In genomic region chr18:58556333-58557012, GRCh38 we compare ENCODE assay signal across 11 cellular contexts.
DNase-seq lines count a peak whose midpoint lies in the region; ATAC-seq and TF ChIP-seq lines count a peak whose summit lies in the region.
"Had no signal": no experiment of that assay in that cellular context is flagged by ENCODE, and none has a peak within 500 bp of the region (broad histone marks: within the 10 kb centered on the region; RNA-seq: fewer than 3 reads in every experiment).

No MANE protein-coding gene starts in this region.

- H3K27ac ChIP-seq in OCI-LY7 (ENCODE audit: low read depth, low read length, poor library complexity, severe bottlenecking) (no peak overlapping the region), hepatocyte (peak overlapping the region; percentile 77), upper lobe of right lung (no peak overlapping the region), PC-9 (no peak overlapping the region), sigmoid colon (no peak overlapping the region)

- H3K27me3 ChIP-seq in hepatocyte (no peaks in the 10 kb centered on the region), upper lobe of right lung (no peaks in the 10 kb centered on the region), PC-9 (ENCODE audit: insufficient read depth, low read depth) (no peaks in the 10 kb centered on the region), sigmoid colon (no peaks in the 10 kb centered on the region)
- H3K27me3 ChIP-seq: MG63 had no signal

- H3K4me1 ChIP-seq in OCI-LY7 (ENCODE audit: insufficient read depth, low read length, poor library complexity, severe bottlenecking) (peaks cover 15% of the 10 kb centered on the region), hepatocyte (ENCODE audit: insufficient read depth) (peaks cover 21% of the 10 kb centered on the region), upper lobe of right lung (no peaks in the 10 kb centered on the region), PC-9 (replicated peaks; ENCODE audit: insufficient read depth) (peaks cover 18% of the 10 kb centered on the region), sigmoid colon (no peaks in the 10 kb centered on the region)

- H3K4me3 Mint-ChIP-seq in activated CD8-positive, alpha-beta T cell treated with anti-CD3 and anti-CD28 coated beads, Interleukin-2, amount 10 ng/mL, durations not matched to agents 7 days and 5 days = no peak overlapping the region
- H3K4me3 Mint-ChIP-seq in activated CD8-positive, alpha-beta T cell treated with anti-CD3 and anti-CD28 coated beads for 36 hours = no peak overlapping the region

- no peak for TF ChIP-seq CTCF in activated CD8-positive, alpha-beta T cell treated with anti-CD3 and anti-CD28 coated beads for 36 hours (IDR thresholded peaks at IDR 0.05)
- TF ChIP-seq CTCF in OCI-LY7 (conservative IDR thresholded peaks at IDR 0.05; ENCODE audit: low read length) (no peak), hepatocyte (IDR thresholded peaks at IDR 0.05; ENCODE audit: poor library complexity) (no peak), upper lobe of right lung (IDR thresholded peaks at IDR 0.05) (no peak), PC-9 (conservative IDR thresholded peaks at IDR 0.05) (no peak), sigmoid colon (IDR thresholded peaks at IDR 0.05) (no peak)

- no peaks in the 10 kb centered on the region for H3K9me2 ChIP-seq in OCI-LY7 (ENCODE audit: insufficient read depth, low read length)
- H3K9me2 ChIP-seq in hepatocyte (replicated peaks; ENCODE audit: insufficient read depth) = no peaks in the 10 kb centered on the region
- H3K9me2 ChIP-seq in PC-9 (ENCODE audit: insufficient read depth) = no peaks in the 10 kb centered on the region

- TF ChIP-seq POLR2A in sigmoid colon (IDR thresholded peaks at IDR 0.05) = no peak

- H2AFZ ChIP-seq in OCI-LY7 (ENCODE audit: low read length) (peak overlapping the region; percentile 74; the same call in 1 of the 2 replicates), hepatocyte (no peak overlapping the region), PC-9 (no peak overlapping the region)

- H3F3A ChIP-seq in PC-9 (ENCODE audit: insufficient read depth, low read depth) = peaks cover 6% of the 10 kb centered on the region; the same call in 1 of the 2 replicates

- H4K20me1 ChIP-seq in OCI-LY7 (ENCODE audit: insufficient read depth, low read length) (no peaks in the 10 kb centered on the region), hepatocyte (ENCODE audit: insufficient read depth, poor library complexity, severe bottlenecking) (no peaks in the 10 kb centered on the region), PC-9 (ENCODE audit: insufficient read depth) (no peaks in the 10 kb centered on the region)

- 26% methylated on average over 13 of the region's 13 CpGs for WGBS in hepatocyte (ENCODE audit: low lambda C conversion rate, missing lambda C conversion rate)
- WGBS in sigmoid colon, 2 donors = 80 to 92% methylated on average over 13 of the region's 13 CpGs

- H3K36me3 Mint-ChIP-seq in activated CD8-positive, alpha-beta T cell treated with anti-CD3 and anti-CD28 coated beads, Interleukin-2, amount 10 ng/mL, durations not matched to agents 7 days and 5 days (ENCODE audit: low read depth) = no peaks in the 10 kb centered on the region
- peaks cover 1% of the 10 kb centered on the region for H3K36me3 Mint-ChIP-seq in activated CD8-positive, alpha-beta T cell treated with anti-CD3 and anti-CD28 coated beads for 36 hours (ENCODE audit: low read depth)

- H3K79me2 ChIP-seq in OCI-LY7 (ENCODE audit: insufficient read depth, low read depth, low read length) (no peaks in the 10 kb centered on the region), hepatocyte (no peaks in the 10 kb centered on the region), PC-9 (ENCODE audit: low read depth) (no peaks in the 10 kb centered on the region)

- H3K4me3 ChIP-seq in OCI-LY7 (ENCODE audit: low read depth, low read length, poor library complexity, severe bottlenecking) = no peak overlapping the region
- no peak overlapping the region for H3K4me3 ChIP-seq in hepatocyte
- H3K4me3 ChIP-seq in upper lobe of right lung = no peak overlapping the region
- H3K4me3 ChIP-seq in PC-9 = no peak overlapping the region
- no peak overlapping the region for H3K4me3 ChIP-seq in sigmoid colon
- H3K4me3 ChIP-seq: A549, lung, MG63 had no signal

- CTCF ChIA-PET in activated CD8-positive, alpha-beta T cell treated with anti-CD3 and anti-CD28 coated beads, Interleukin-2, amount 10 ng/mL, durations not matched to agents 7 days and 5 days (lab: Charles Lee) = interaction anchor here (2.2 kb wide), 2 partner anchors 27 to 207 kb away, joined by 8 to 9 read pairs; no protein-coding TSS in a partner anchor
- CTCF ChIA-PET in activated CD8-positive, alpha-beta T cell treated with anti-CD3 and anti-CD28 coated beads for 36 hours (lab: Charles Lee) = interaction anchor here (0.7 to 1.2 kb wide), 2 partner anchors 26 to 208 kb away, joined by 3 to 4 read pairs; no protein-coding TSS in a partner anchor
- CTCF ChIA-PET in OCI-LY7 (lab: Charles Lee; ENCODE audit: unreplicated experiment) (no interaction called here), PC-9 (lab: Charles Lee) (no interaction called here)

- H3K27me3 Mint-ChIP-seq in activated CD8-positive, alpha-beta T cell treated with anti-CD3 and anti-CD28 coated beads, Interleukin-2, amount 10 ng/mL, durations not matched to agents 7 days and 5 days (ENCODE audit: low read depth) = no peaks in the 10 kb centered on the region
- H3K27me3 Mint-ChIP-seq in activated CD8-positive, alpha-beta T cell treated with anti-CD3 and anti-CD28 coated beads for 36 hours = no peaks in the 10 kb centered on the region

- no peak for TF ChIP-seq EP300 in sigmoid colon (IDR thresholded peaks at IDR 0.05)

- peaks cover 8% of the 10 kb centered on the region for H3K9me3 Mint-ChIP-seq in activated CD8-positive, alpha-beta T cell treated with anti-CD3 and anti-CD28 coated beads, Interleukin-2, amount 10 ng/mL, durations not matched to agents 7 days and 5 days (ENCODE audit: insufficient read depth)
- H3K9me3 Mint-ChIP-seq in activated CD8-positive, alpha-beta T cell treated with anti-CD3 and anti-CD28 coated beads for 36 hours = peaks cover 8% of the 10 kb centered on the region

- intact Hi-C loops in activated CD8-positive, alpha-beta T cell treated with anti-CD3 and anti-CD28 coated beads for 36 hours (cut with micrococcal nuclease) = no loop called here
- intact Hi-C loops in OCI-LY7 (cut with micrococcal nuclease; ENCODE audit: unreplicated experiment) = no loop called here
- intact Hi-C loops in upper lobe of right lung (cut with DNase I) = no loop called here
- intact Hi-C loops in PC-9 (cut with micrococcal nuclease; ENCODE audit: unreplicated experiment) = no loop called here
- intact Hi-C loops in sigmoid colon (cut with DNase I) = no loop called here

- no TSS peak for BruUV-seq in OCI-LY7 (replicated peaks; lab: Mats Ljungman, UMichigan)
- no TSS peak for BruUV-seq in PC-9 (replicated peaks; lab: Mats Ljungman, UMichigan)

- DNase-seq in activated CD8-positive, alpha-beta T cell treated with anti-CD3 and anti-CD28 coated beads, Interleukin-2, amount 10 ng/mL, durations not matched to agents 7 days and 5 days = no peak
- no peak for DNase-seq in activated CD8-positive, alpha-beta T cell treated with anti-CD3 and anti-CD28 coated beads for 36 hours
- DNase-seq in OCI-LY7 (ENCODE audit: low spot score) (no peak), hepatocyte (ENCODE audit: low spot score) (peak; percentile 83), upper lobe of right lung (no peak), PC-9 (no peak), sigmoid colon (no peak), globus pallidus (ENCODE audit: low spot score) (no peak)
- DNase-seq: MG63 had no signal

- H3K4me2 ChIP-seq in OCI-LY7 (ENCODE audit: low read length) (peak overlapping the region; percentile 28), hepatocyte (peak overlapping the region; percentile 61), PC-9 (no peak overlapping the region)
- H3K4me2 ChIP-seq: A549 had no signal

- ATAC-seq in activated CD8-positive, alpha-beta T cell treated with anti-CD3 and anti-CD28 coated beads, Interleukin-2, amount 10 ng/mL, durations not matched to agents 7 days and 5 days = peak; percentile 11
- no peak for ATAC-seq in activated CD8-positive, alpha-beta T cell treated with anti-CD3 and anti-CD28 coated beads for 36 hours
- peak; percentile 37 for ATAC-seq in upper lobe of right lung
- ATAC-seq: A549 had no signal

- H3K27ac Mint-ChIP-seq in activated CD8-positive, alpha-beta T cell treated with anti-CD3 and anti-CD28 coated beads, Interleukin-2, amount 10 ng/mL, durations not matched to agents 7 days and 5 days = no peak overlapping the region
- H3K27ac Mint-ChIP-seq in activated CD8-positive, alpha-beta T cell treated with anti-CD3 and anti-CD28 coated beads for 36 hours = no peak overlapping the region

- H3K4me1 Mint-ChIP-seq in activated CD8-positive, alpha-beta T cell treated with anti-CD3 and anti-CD28 coated beads, Interleukin-2, amount 10 ng/mL, durations not matched to agents 7 days and 5 days (ENCODE audit: low read depth) = no peaks in the 10 kb centered on the region
- peaks cover 22% of the 10 kb centered on the region for H3K4me1 Mint-ChIP-seq in activated CD8-positive, alpha-beta T cell treated with anti-CD3 and anti-CD28 coated beads for 36 hours (ENCODE audit: low read depth)

- POLR2A ChIA-PET in activated CD8-positive, alpha-beta T cell treated with anti-CD3 and anti-CD28 coated beads, Interleukin-2, amount 10 ng/mL, durations not matched to agents 7 days and 5 days (lab: Charles Lee) = no interaction called here
- POLR2A ChIA-PET in activated CD8-positive, alpha-beta T cell treated with anti-CD3 and anti-CD28 coated beads for 36 hours (lab: Charles Lee) = no interaction called here
- POLR2A ChIA-PET in OCI-LY7 (lab: Charles Lee) (interaction anchor here (0.7 to 1.1 kb wide), 2 partner anchors 9 to 11 kb away, joined by 3 read pairs; no protein-coding TSS in a partner anchor), PC-9 (lab: Charles Lee; ENCODE audit: unreplicated experiment) (no interaction called here)

- H3K36me3 ChIP-seq in OCI-LY7 (ENCODE audit: insufficient read depth, low read length) (no peaks in the 10 kb centered on the region), hepatocyte (replicated peaks; ENCODE audit: insufficient read depth, low read depth) (no peaks in the 10 kb centered on the region), upper lobe of right lung (no peaks in the 10 kb centered on the region), PC-9 (ENCODE audit: low read depth) (no peaks in the 10 kb centered on the region), sigmoid colon (no peaks in the 10 kb centered on the region)

- no peaks in the 10 kb centered on the region for H3K9me3 ChIP-seq in OCI-LY7 (ENCODE audit: low read length)
- H3K9me3 ChIP-seq in hepatocyte (ENCODE audit: low read depth) = no peaks in the 10 kb centered on the region
- no peaks in the 10 kb centered on the region for H3K9me3 ChIP-seq in upper lobe of right lung
- no peaks in the 10 kb centered on the region for H3K9me3 ChIP-seq in PC-9 (ENCODE audit: insufficient read depth, low read depth)
- H3K9me3 ChIP-seq in sigmoid colon = no peaks in the 10 kb centered on the region
- H3K9me3 ChIP-seq: A549, MG63 had no signal

Comparison
In these comparisons a context has a peak if more than half of its experiments do, and no peak if none do; other contexts are left out.
1. CTCF ChIA-PET loops: an anchor here in activated CD8-positive, alpha-beta T cell treated with anti-CD3 and anti-CD28 coated beads, Interleukin-2, amount 10 ng/mL, durations not matched to agents 7 days and 5 days (2.2 kb wide) and activated CD8-positive, alpha-beta T cell treated with anti-CD3 and anti-CD28 coated beads for 36 hours (0.7 to 1.2 kb wide); none called in OCI-LY7 and PC-9.